ENCODE assay signal across 28 cellular contexts in genomic region chr2:50901510-50901909, GRCh38.
"Had no signal": no experiment of that assay in that cellular context is flagged by ENCODE, and none has a peak within 500 bp of the region (broad histone marks: within the 10 kb centered on the region; RNA-seq: fewer than 3 reads in every experiment).

No MANE protein-coding gene starts in this region.

- H3K27me3 ChIP-seq: colonic mucosa, dorsolateral prefrontal cortex, esophagus muscularis mucosa, esophagus squamous epithelium, foreskin keratinocyte, gastrocnemius medialis, gastroesophageal sphincter, heart left ventricle, heart right ventricle had no signal

- DNase-seq: colonic mucosa; cortex of kidney; dermis blood vessel endothelial cell; dorsolateral prefrontal cortex; effector CD4-positive, alpha-beta T cell; effector CD8-positive, alpha-beta T cell; effector memory CD4-positive, alpha-beta T cell; effector memory CD8-positive, alpha-beta T cell; endodermal cell; erythroblast; esophagus squamous epithelium; foreskin fibroblast; foreskin keratinocyte; foreskin melanocyte; gastrocnemius medialis; glutamatergic neuron; head of caudate nucleus; heart left ventricle; heart right ventricle had no signal

- H3K9me3 ChIP-seq: colonic mucosa, esophagus squamous epithelium, gastrocnemius medialis had no signal

- H3K4me3 Mint-ChIP-seq: dendritic cell treated with granulocyte-macrophage colony-stimulating factor and Interleukin-4, amounts not matched to agents 40 ng/mL and 50 ng/mL, for 4 days; effector memory CD8-positive, alpha-beta T cell; endodermal cell had no signal

- H3K4me1 ChIP-seq: colonic mucosa, esophagus muscularis mucosa, esophagus squamous epithelium, foreskin keratinocyte, gastrocnemius medialis, gastroesophageal sphincter, heart left ventricle, heart right ventricle had no signal

- ATAC-seq: effector memory CD8-positive, alpha-beta T cell; esophagus mucosa; foreskin keratinocyte; gastrocnemius medialis; gastroesophageal sphincter; heart left ventricle; heart right ventricle had no signal

- H3K36me3 ChIP-seq: colonic mucosa, esophagus muscularis mucosa, esophagus squamous epithelium, gastrocnemius medialis, gastroesophageal sphincter, heart left ventricle, heart right ventricle had no signal

- H3K4me3 ChIP-seq: colonic mucosa, coronary artery, dorsolateral prefrontal cortex, esophagus muscularis mucosa, esophagus squamous epithelium, gastrocnemius medialis, gastroesophageal sphincter, heart left ventricle, heart right ventricle had no signal

- H3K9me3 Mint-ChIP-seq: endodermal cell had no signal

- H3K27me3 Mint-ChIP-seq: dendritic cell treated with granulocyte-macrophage colony-stimulating factor and Interleukin-4, amounts not matched to agents 40 ng/mL and 50 ng/mL, for 4 days; effector memory CD8-positive, alpha-beta T cell had no signal

- H3K27ac ChIP-seq: colonic mucosa, coronary artery, dorsolateral prefrontal cortex, epithelial cell of prostate, esophagus muscularis mucosa, esophagus squamous epithelium, foreskin keratinocyte, gastrocnemius medialis, gastroesophageal sphincter, heart left ventricle, heart right ventricle had no signal

- H3K27ac Mint-ChIP-seq: dendritic cell treated with granulocyte-macrophage colony-stimulating factor and Interleukin-4, amounts not matched to agents 40 ng/mL and 50 ng/mL, for 4 days; effector memory CD8-positive, alpha-beta T cell; endodermal cell had no signal

- FAIRE-seq: colon, endothelial cell of umbilical vein, frontal cortex had no signal
